ENCODE assay signal across 9 cellular contexts in the genomic region with DNA sequence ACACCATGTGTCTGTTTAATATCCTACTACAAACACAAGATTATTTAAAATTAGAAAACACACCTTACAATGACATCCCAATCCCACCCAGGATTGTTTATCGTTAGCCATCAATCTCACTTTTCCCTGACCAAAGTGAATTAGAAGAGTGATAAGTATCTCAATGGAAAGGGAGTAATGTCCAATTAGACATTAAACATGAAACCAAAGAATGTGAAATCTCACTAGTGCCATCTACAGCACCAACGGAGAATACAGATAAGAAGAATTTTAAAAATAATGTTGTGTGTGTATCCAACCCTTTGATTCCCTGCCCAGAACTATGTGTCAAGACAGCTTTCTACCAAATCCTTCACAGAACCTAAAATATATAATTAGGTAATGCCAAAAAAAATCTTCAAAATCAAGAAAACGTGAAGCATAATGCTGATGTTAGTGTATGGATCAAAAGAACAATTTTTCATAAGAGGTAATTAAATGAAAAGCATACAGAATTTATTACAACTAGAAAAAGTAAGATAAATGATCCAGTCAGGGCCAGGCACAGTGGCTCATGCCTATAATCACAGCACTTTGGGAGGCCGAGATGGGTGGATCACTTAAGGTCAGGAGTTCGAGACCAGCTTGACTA.
DNase-seq lines count a peak whose midpoint lies in the region; ATAC-seq and TF ChIP-seq lines count a peak whose summit lies in the region.
"Had no signal": no experiment of that assay in that cellular context is flagged by ENCODE, and none has a peak within 500 bp of the region (broad histone marks: within the 10 kb centered on the region; RNA-seq: fewer than 3 reads in every experiment).

No MANE protein-coding gene starts in this region.

- peaks cover 35% of the 10 kb centered on the region for H3K4me1 Mint-ChIP-seq in stimulated activated effector memory CD8-positive, alpha-beta T cell treated with anti-CD3 and anti-CD28 coated beads, Interleukin-12 subunit alpha, Interleukin-12 subunit beta, amount 100 ng/mL, for 72 hours

- DNase-seq in DMS114 treated with DMSO at 0.1 percent for 48 hours (lab: John Stamatoyannopoulos, UW; ENCODE audit: unreplicated experiment) (peak; percentile 50), HT-29 (ENCODE audit: low spot score) (peak; percentile 71), SW480 (ENCODE audit: low spot score) (peak; percentile 49), iPS-NIHi11 (ENCODE audit: low spot score) (peak; percentile 23)
- DNase-seq in stimulated activated effector memory CD8-positive, alpha-beta T cell treated with anti-CD3 and anti-CD28 coated beads, Interleukin-12 subunit alpha, Interleukin-12 subunit beta, amount 100 ng/mL, for 72 hours (ENCODE audit: low spot score in 2 of 2) = no peak
- DNase-seq in stimulated activated CD4-positive, alpha-beta T cell treated with anti-CD3 and anti-CD28 coated beads, Interleukin-4, amount 100 ng/mL, for 4 hours = no peak

- TF ChIP-seq POLR2A in GM18505 (IDR thresholded peaks at IDR 0.05; ENCODE audit: borderline replicate concordance, extremely low read depth, insufficient read depth, insufficient read length) = no peak

- H3K4me3 Mint-ChIP-seq in stimulated activated effector memory CD8-positive, alpha-beta T cell treated with anti-CD3 and anti-CD28 coated beads, Interleukin-12 subunit alpha, Interleukin-12 subunit beta, amount 100 ng/mL, for 72 hours = no peak overlapping the region
- H3K4me3 Mint-ChIP-seq: T-helper 1 cell treated with Interleukin-12 subunit alpha and Interleukin-12 subunit beta and Interleukin-4 antibody, amounts not matched to agents 30 μg/mL and 1 μg/mL, for 36 hours had no signal

- peaks cover 13% of the 10 kb centered on the region for H3K36me3 Mint-ChIP-seq in stimulated activated effector memory CD8-positive, alpha-beta T cell treated with anti-CD3 and anti-CD28 coated beads, Interleukin-12 subunit alpha, Interleukin-12 subunit beta, amount 100 ng/mL, for 72 hours

- H3K9me3 Mint-ChIP-seq in stimulated activated effector memory CD8-positive, alpha-beta T cell treated with anti-CD3 and anti-CD28 coated beads, Interleukin-12 subunit alpha, Interleukin-12 subunit beta, amount 100 ng/mL, for 72 hours = no peaks in the 10 kb centered on the region

- ATAC-seq in GM18505 (IDR thresholded peaks at IDR 0.05; ENCODE audit: unreplicated experiment) = no peak
- no peak for ATAC-seq in HG03045 (IDR thresholded peaks at IDR 0.05; ENCODE audit: unreplicated experiment)
- no peak for ATAC-seq in stimulated activated effector memory CD8-positive, alpha-beta T cell treated with anti-CD3 and anti-CD28 coated beads, Interleukin-12 subunit alpha, Interleukin-12 subunit beta, amount 100 ng/mL, for 72 hours

- no peak overlapping the region for H3K27ac Mint-ChIP-seq in stimulated activated effector memory CD8-positive, alpha-beta T cell treated with anti-CD3 and anti-CD28 coated beads, Interleukin-12 subunit alpha, Interleukin-12 subunit beta, amount 100 ng/mL, for 72 hours

Comparison
In these comparisons a context has a peak if more than half of its experiments do, and no peak if none do; other contexts are left out.
1. DNase-seq: peak in DMS114 treated with DMSO at 0.1 percent for 48 hours (single experiment), HT-29 (single experiment), SW480 (single experiment) and iPS-NIHi11 (single experiment); none in stimulated activated effector memory CD8-positive, alpha-beta T cell treated with anti-CD3 and anti-CD28 coated beads, Interleukin-12 subunit alpha, Interleukin-12 subunit beta, amount 100 ng/mL, for 72 hours (0 of 2) and stimulated activated CD4-positive, alpha-beta T cell treated with anti-CD3 and anti-CD28 coated beads, Interleukin-4, amount 100 ng/mL, for 4 hours (0 of 2).